ENCODE assay signal across 12 cellular contexts in the genomic region with DNA sequence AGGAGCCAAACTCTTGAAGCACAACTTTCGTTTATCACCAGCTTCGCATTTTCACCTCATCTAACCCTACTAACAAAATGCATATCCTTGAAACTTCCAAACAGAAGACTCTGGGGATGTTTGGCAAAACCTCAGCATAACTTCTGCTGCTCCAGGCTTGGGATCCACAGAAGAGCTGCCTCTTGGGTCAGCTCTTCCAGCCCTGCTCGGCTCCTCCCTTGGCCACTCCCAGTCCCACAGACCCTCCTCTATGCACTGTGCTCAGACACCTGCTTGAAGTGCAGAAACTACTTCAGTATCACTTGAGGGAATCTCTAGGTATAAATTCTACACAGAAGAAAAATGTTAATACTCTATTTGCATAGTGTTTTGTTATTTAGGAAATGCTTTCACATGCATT.
DNase-seq lines count a peak whose midpoint lies in the region; ATAC-seq and TF ChIP-seq lines count a peak whose summit lies in the region.
"Had no signal": no experiment of that assay in that cellular context is flagged by ENCODE, and none has a peak within 500 bp of the region (broad histone marks: within the 10 kb centered on the region; RNA-seq: fewer than 3 reads in every experiment).

No MANE protein-coding gene starts in this region.

- no peak for TF ChIP-seq EP300 in sigmoid colon (IDR thresholded peaks at IDR 0.05)

- H3K27ac ChIP-seq in OCI-LY1 (ENCODE audit: low read depth, low read length, poor library complexity, severe bottlenecking) (peak overlapping the region; percentile 88), sigmoid colon (peak overlapping the region in 3 of 4 donors; percentile 9 to 26 (median 23)), testis (no peak overlapping the region)
- H3K27ac ChIP-seq: parathyroid adenoma had no signal

- H3K9me3 ChIP-seq in OCI-LY1 (ENCODE audit: low read length): no peaks in the 10 kb centered on the region
- H3K9me3 ChIP-seq in sigmoid colon: no peaks in the 10 kb centered on the region
- H3K9me3 ChIP-seq in testis: no peaks in the 10 kb centered on the region
- H3K9me3 ChIP-seq: spleen had no signal

- no peak for ATAC-seq in activated CD4-positive, alpha-beta T cell treated with anti-CD3 and anti-CD28 coated beads for 36 hours
- no peak for ATAC-seq in effector memory CD8-positive, alpha-beta T cell (replicated peaks)
- no peak for ATAC-seq in HG02798 (IDR thresholded peaks at IDR 0.05; ENCODE audit: poor library complexity, unreplicated experiment)

- H3K79me2 ChIP-seq in OCI-LY1 (ENCODE audit: insufficient read depth, low read length): no peaks in the 10 kb centered on the region
- H3K79me2 ChIP-seq: parathyroid adenoma had no signal

- H3K27me3 ChIP-seq in OCI-LY1 (ENCODE audit: insufficient read depth, low read length) (no peaks in the 10 kb centered on the region), sigmoid colon (no peaks in the 10 kb centered on the region), testis (no peaks in the 10 kb centered on the region)
- H3K27me3 ChIP-seq: spleen had no signal

- H4K20me1 ChIP-seq in OCI-LY1 (ENCODE audit: insufficient read depth, low read length): no peaks in the 10 kb centered on the region

- DNase-seq in activated CD4-positive, alpha-beta T cell treated with anti-CD3 and anti-CD28 coated beads for 36 hours: no peak
- no peak for DNase-seq in activated CD4-positive, alpha-beta T cell treated with anti-CD3 and anti-CD28 coated beads, Interleukin-2, amount 50 U/mL, for 48 hours
- no peak for DNase-seq in effector memory CD8-positive, alpha-beta T cell
- DNase-seq in sigmoid colon (no peak), anterior cingulate cortex (lab: John Stamatoyannopoulos, UW) (no peak), testis (no peak)
- DNase-seq: cortex of kidney, RPMI8226, spleen had no signal

- peaks cover 69% of the 10 kb centered on the region for H3K4me1 ChIP-seq in OCI-LY1 (ENCODE audit: insufficient read depth, low read length, severe bottlenecking)
- peaks cover 0 to 52% (median 36%) of the 10 kb centered on the region in 4 donors for H3K4me1 ChIP-seq in sigmoid colon
- H3K4me1 ChIP-seq in testis: peaks cover 14% of the 10 kb centered on the region
- H3K4me1 ChIP-seq: parathyroid adenoma had no signal

- no peaks in the 10 kb centered on the region for H3F3A ChIP-seq in OCI-LY1 (ENCODE audit: insufficient read depth, low read length)

- H3K9ac ChIP-seq in OCI-LY1 (ENCODE audit: low read length): no peak overlapping the region
- H3K9ac ChIP-seq: parathyroid adenoma had no signal

- WGBS in sigmoid colon, 2 donors: 68 to 78% methylated on average over 3 of the region's 3 CpGs
- 45 to 54% methylated on average over 3 of the region's 3 CpGs for WGBS in testis, 2 donors

- H3K4me3 Mint-ChIP-seq in activated CD4-positive, alpha-beta T cell treated with anti-CD3 and anti-CD28 coated beads for 36 hours: no peak overlapping the region
- H3K4me3 Mint-ChIP-seq in effector memory CD8-positive, alpha-beta T cell: peak overlapping the region in 1 of 2 donors; percentile 8

- no peaks in the 10 kb centered on the region for H3K9me2 ChIP-seq in OCI-LY1 (ENCODE audit: low read depth, low read length)

- TF ChIP-seq POLR2A in sigmoid colon (IDR thresholded peaks at IDR 0.05) (no peak), testis (IDR thresholded peaks at IDR 0.05) (no peak)

- peak overlapping the region; percentile 50; the same call in 1 of the 2 replicates for H3K4me2 ChIP-seq in OCI-LY1 (ENCODE audit: low read length)

- peaks cover 81% of the 10 kb centered on the region for H3K4me1 Mint-ChIP-seq in activated CD4-positive, alpha-beta T cell treated with anti-CD3 and anti-CD28 coated beads for 36 hours
- peaks cover 62 to 84% of the 10 kb centered on the region in 2 donors for H3K4me1 Mint-ChIP-seq in effector memory CD8-positive, alpha-beta T cell (ENCODE audit: low read depth in 2 of 2)

- intact Hi-C loops in activated CD4-positive, alpha-beta T cell treated with anti-CD3 and anti-CD28 coated beads for 36 hours (cut with DNase I, micrococcal nuclease): loop anchor here in 1 of 2 experiments (5.0 kb wide), 1 partner anchor 157 kb away; no protein-coding TSS in a partner anchor
- intact Hi-C loops in sigmoid colon (cut with DNase I): loop anchor here (5.0 kb wide), 1 partner anchor 37 kb away; no protein-coding TSS in a partner anchor
- intact Hi-C loops in testis (cut with DNase I; ENCODE audit: low total_unique reads): no loop called here

- H3K9me3 Mint-ChIP-seq in activated CD4-positive, alpha-beta T cell treated with anti-CD3 and anti-CD28 coated beads for 36 hours (ENCODE audit: low read depth): no peaks in the 10 kb centered on the region
- H3K9me3 Mint-ChIP-seq in effector memory CD8-positive, alpha-beta T cell: no peaks in the 10 kb centered on the region

- H3K27me3 Mint-ChIP-seq in activated CD4-positive, alpha-beta T cell treated with anti-CD3 and anti-CD28 coated beads for 36 hours: no peaks in the 10 kb centered on the region
- H3K27me3 Mint-ChIP-seq in effector memory CD8-positive, alpha-beta T cell: no peaks in the 10 kb centered on the region

- CTCF ChIA-PET in activated CD4-positive, alpha-beta T cell treated with anti-CD3 and anti-CD28 coated beads for 36 hours (lab: Charles Lee): interaction anchor here (1.0 to 1.6 kb wide), 2 partner anchors 13 to 119 kb away, joined by 3 to 5 read pairs; no protein-coding TSS in a partner anchor

- H3K36me3 Mint-ChIP-seq in activated CD4-positive, alpha-beta T cell treated with anti-CD3 and anti-CD28 coated beads for 36 hours (ENCODE audit: low read depth): peaks cover 33% of the 10 kb centered on the region
- peaks cover 6% of the 10 kb centered on the region for H3K36me3 Mint-ChIP-seq in effector memory CD8-positive, alpha-beta T cell (ENCODE audit: insufficient read depth)

- H2AFZ ChIP-seq in OCI-LY1 (ENCODE audit: low read length): no peak overlapping the region
- H2AFZ ChIP-seq: parathyroid adenoma had no signal

- no peak for TF ChIP-seq CTCF in OCI-LY1 (IDR thresholded peaks at IDR 0.05; ENCODE audit: low read length)
- TF ChIP-seq CTCF in sigmoid colon (IDR thresholded peaks at IDR 0.05): no peak
- TF ChIP-seq CTCF in testis (IDR thresholded peaks at IDR 0.05): no peak

- no peaks in the 10 kb centered on the region for H3K36me3 ChIP-seq in OCI-LY1 (ENCODE audit: insufficient read depth, low read length)
- H3K36me3 ChIP-seq in sigmoid colon: no peaks in the 10 kb centered on the region
- H3K36me3 ChIP-seq in testis (ENCODE audit: low read depth, missing control alignments): no peaks in the 10 kb centered on the region

- H3K4me3 ChIP-seq in OCI-LY1 (ENCODE audit: low read depth, low read length, poor library complexity, severe bottlenecking): no peak overlapping the region
- H3K4me3 ChIP-seq in sigmoid colon: no peak overlapping the region
- no peak overlapping the region for H3K4me3 ChIP-seq in testis
- H3K4me3 ChIP-seq: spleen had no signal

- POLR2A ChIA-PET in activated CD4-positive, alpha-beta T cell treated with anti-CD3 and anti-CD28 coated beads for 36 hours (lab: Charles Lee): interaction anchor here (0.7 to 1.3 kb wide), 2 partner anchors 27 to 189 kb away, joined by 3 read pairs; no protein-coding TSS in a partner anchor

- H3K27ac Mint-ChIP-seq in activated CD4-positive, alpha-beta T cell treated with anti-CD3 and anti-CD28 coated beads for 36 hours: peak overlapping the region; percentile 79
- peak overlapping the region; percentile 95 for H3K27ac Mint-ChIP-seq in effector memory CD8-positive, alpha-beta T cell

Comparison
In these comparisons a context has a peak if more than half of its experiments do, and no peak if none do; other contexts are left out.
1. H3K27ac ChIP-seq: peak in OCI-LY1 (single experiment) and sigmoid colon (3 of 4); none in testis (0 of 2).